25 cellular contexts compared by ENCODE assay signal in genomic region chrX:86910027-86910426, GRCh38.
"Had no signal": no experiment of that assay in that cellular context is flagged by ENCODE, and none has a peak within 500 bp of the region (broad histone marks: within the 10 kb centered on the region; RNA-seq: fewer than 3 reads in every experiment).

No MANE protein-coding gene starts in this region.

- FAIRE-seq: endometrium, endothelial cell of umbilical vein had no signal

- H3K4me1 Mint-ChIP-seq: endodermal cell had no signal

- H3K27ac Mint-ChIP-seq: dendritic cell treated with granulocyte-macrophage colony-stimulating factor and Interleukin-4, amounts not matched to agents 40 ng/mL and 50 ng/mL, for 4 days; effector memory CD8-positive, alpha-beta T cell; endodermal cell had no signal

- H3K9me3 ChIP-seq: colonic mucosa, esophagus muscularis mucosa, esophagus squamous epithelium, gastrocnemius medialis, gastroesophageal sphincter, heart left ventricle had no signal

- H3K4me3 Mint-ChIP-seq: dendritic cell treated with granulocyte-macrophage colony-stimulating factor and Interleukin-4, amounts not matched to agents 40 ng/mL and 50 ng/mL, for 4 days; effector memory CD8-positive, alpha-beta T cell; endodermal cell had no signal

- H3K27me3 Mint-ChIP-seq: dendritic cell treated with granulocyte-macrophage colony-stimulating factor and Interleukin-4, amounts not matched to agents 40 ng/mL and 50 ng/mL, for 4 days; effector memory CD8-positive, alpha-beta T cell had no signal

- H3K4me1 ChIP-seq: colonic mucosa, esophagus muscularis mucosa, esophagus squamous epithelium, foreskin keratinocyte, gastrocnemius medialis, gastroesophageal sphincter, heart left ventricle had no signal

- H3K27ac ChIP-seq: colonic mucosa, coronary artery, dorsolateral prefrontal cortex, epithelial cell of prostate, esophagus muscularis mucosa, esophagus squamous epithelium, foreskin keratinocyte, gastrocnemius medialis, gastroesophageal sphincter, heart left ventricle had no signal

- H3K27me3 ChIP-seq: colonic mucosa, esophagus muscularis mucosa, esophagus squamous epithelium, foreskin keratinocyte, gastrocnemius medialis, gastroesophageal sphincter, heart left ventricle had no signal

- H3K9me3 Mint-ChIP-seq: dendritic cell treated with granulocyte-macrophage colony-stimulating factor and Interleukin-4, amounts not matched to agents 40 ng/mL and 50 ng/mL, for 4 days; endodermal cell had no signal

- DNase-seq: colonic mucosa; cortex of kidney; dermis blood vessel endothelial cell; dorsolateral prefrontal cortex; effector CD4-positive, alpha-beta T cell; effector CD8-positive, alpha-beta T cell; effector memory CD4-positive, alpha-beta T cell; effector memory CD8-positive, alpha-beta T cell; endodermal cell; erythroblast; esophagus squamous epithelium; foreskin fibroblast; foreskin keratinocyte; gastrocnemius medialis; glutamatergic neuron; head of caudate nucleus; heart left ventricle had no signal

- H3K36me3 ChIP-seq: colonic mucosa, esophagus muscularis mucosa, esophagus squamous epithelium, gastrocnemius medialis, gastroesophageal sphincter, heart left ventricle had no signal

- ATAC-seq: effector memory CD8-positive, alpha-beta T cell; esophagus mucosa; foreskin keratinocyte; gastrocnemius medialis; gastroesophageal sphincter; heart left ventricle had no signal

- H3K4me3 ChIP-seq: colonic mucosa, coronary artery, dorsolateral prefrontal cortex, esophagus muscularis mucosa, esophagus squamous epithelium, gastrocnemius medialis, gastroesophageal sphincter, heart left ventricle had no signal
